ENCODE assay signal across 8 cellular contexts in genomic region chr3:88058593-88059379, GRCh38. TPM values are rescaled to one million over a fixed set of nuclear protein-coding genes. Genes with fewer than 3 reads are reported as not detected.
DNase-seq lines count a peak whose midpoint lies in the region; ATAC-seq lines count a peak whose summit lies in the region.

Gene CGGBP1, minus strand, starts transcription at chr3:88059005. Its CDS starts 3,029 bp downstream, at chr3:88055976.
Gene ZNF654, plus strand, starts transcription at chr3:88059255. Its CDS starts 65 bp downstream, at chr3:88059320.

- H3K18ac ChIP-seq in mesenchymal stem cell (ENCODE audit: low read depth in 1 of 2, low read length in 2 of 2): peak within 1 kb of the TSS; percentile 95 to 99

- peak within 1 kb of the TSS in 1 of 2 experiments; percentile 68 for H3K14ac ChIP-seq in mesenchymal stem cell (ENCODE audit: low read length in 2 of 2)

- H3K4me1 Mint-ChIP-seq in activated CD8-positive, alpha-beta memory T cell treated with anti-CD3 and anti-CD28 coated beads, Interleukin-2, amount 10 ng/mL, durations not matched to agents 7 days and 5 days: peaks cover 52% of the 10 kb centered on the region

- H3K23ac ChIP-seq in mesenchymal stem cell (ENCODE audit: low read length in 2 of 2): peak within 1 kb of the TSS in 1 of 2 experiments; percentile 99

- H3K36me3 ChIP-seq in NT2/D1 (ENCODE audit: insufficient read depth, insufficient read length, low read length) (peaks cover 34% of the 10 kb centered on the region), endocrine pancreas (ENCODE audit: control insufficient read depth, insufficient read depth, low read length) (no peaks in the 10 kb centered on the region), mesenchymal stem cell (ENCODE audit: control insufficient read depth in 1 of 2, insufficient read depth in 2 of 2, low read depth in 1 of 2, low read length in 2 of 2) (peaks cover 6 to 34% of the 10 kb centered on the region in 2 experiments)

- H3K9ac ChIP-seq in NT2/D1 (ENCODE audit: insufficient read length, low read depth) (peak within 1 kb of the TSS; percentile 94), endocrine pancreas (ENCODE audit: control insufficient read depth, insufficient read depth, low read length) (peak within 1 kb of the TSS; percentile 99), mesenchymal stem cell (ENCODE audit: low read length) (peak within 1 kb of the TSS; percentile 97)

- H3K4me2 ChIP-seq in mesenchymal stem cell (ENCODE audit: low read length, poor library complexity, severe bottlenecking): peak within 1 kb of the TSS; percentile 81

- peak; percentile 90 for DNase-seq in COR-L47 (lab: John Stamatoyannopoulos, UW)
- peak; percentile 20 to 99 (median 96) for DNase-seq in HUDEP-2 (lab: John Stamatoyannopoulos, UW; ENCODE audit: unreplicated experiment in 76 of 76)
- DNase-seq in NT2/D1 (ENCODE audit: low read depth, low spot score): peak; percentile 97
- peak; percentile 99 for DNase-seq in activated CD8-positive, alpha-beta memory T cell treated with anti-CD3 and anti-CD28 coated beads, Interleukin-2, amount 10 ng/mL, durations not matched to agents 7 days and 5 days
- peak; percentile 100 for DNase-seq in mesenchymal stem cell
- DNase-seq in stimulated activated CD8-positive, alpha-beta memory T cell treated with anti-CD3 and anti-CD28 coated beads, Interleukin-12 subunit alpha, Interleukin-12 subunit beta, amount 100 ng/mL, for 4 hours (ENCODE audit: low read depth): peak; percentile 98

- H2AK5ac ChIP-seq in mesenchymal stem cell (ENCODE audit: low read length, severe bottlenecking): no peak within 1 kb of the TSS

- peak within 1 kb of the TSS; percentile 94 for H2BK5ac ChIP-seq in mesenchymal stem cell (ENCODE audit: low read depth, low read length, poor library complexity, severe bottlenecking)

- no peaks in the 10 kb centered on the region for H3K27me3 Mint-ChIP-seq in activated CD8-positive, alpha-beta memory T cell treated with anti-CD3 and anti-CD28 coated beads, Interleukin-2, amount 10 ng/mL, durations not matched to agents 7 days and 5 days

- under 1% methylated on average over 59 of the region's 76 CpGs for WGBS in mesenchymal stem cell

- H3K79me1 ChIP-seq in mesenchymal stem cell (replicated peaks; ENCODE audit: low read length, poor library complexity, severe bottlenecking): peaks cover 6% of the 10 kb centered on the region

- peak within 1 kb of the TSS; percentile 99 for H3K27ac ChIP-seq in mesenchymal stem cell (ENCODE audit: low read length, poor library complexity, severe bottlenecking)

- peak; percentile 94 for ATAC-seq in GM21381 (IDR thresholded peaks at IDR 0.05; ENCODE audit: unreplicated experiment)
- peak; percentile 94 for ATAC-seq in activated CD8-positive, alpha-beta memory T cell treated with anti-CD3 and anti-CD28 coated beads, Interleukin-2, amount 10 ng/mL, durations not matched to agents 7 days and 5 days

- CTCF ChIA-PET in activated CD8-positive, alpha-beta memory T cell treated with anti-CD3 and anti-CD28 coated beads, Interleukin-2, amount 10 ng/mL, durations not matched to agents 7 days and 5 days (lab: Charles Lee): interaction anchor here (0.5 to 2.4 kb wide), 9 partner anchors 20 to 1280 kb away, joined by 3 to 18 read pairs (median 3); partner anchors contain the start of gene C3orf38

- H3K4me3 ChIP-seq in NT2/D1 (ENCODE audit: insufficient read length, low read depth) (peak within 1 kb of the TSS; percentile 93), endocrine pancreas (ENCODE audit: control insufficient read depth, insufficient read depth, low read length) (peak within 1 kb of the TSS; percentile 98), mesenchymal stem cell (ENCODE audit: insufficient read depth in 1 of 2, low read depth in 1 of 2, low read length in 2 of 2) (peak within 1 kb of the TSS; percentile 83 to 98)

- H3K27me3 ChIP-seq in NT2/D1 (ENCODE audit: insufficient read depth, insufficient read length): no peaks in the 10 kb centered on the region
- H3K27me3 ChIP-seq in endocrine pancreas (ENCODE audit: control insufficient read depth, insufficient read depth, low read length): no peaks in the 10 kb centered on the region
- no peaks in the 10 kb centered on the region for H3K27me3 ChIP-seq in mesenchymal stem cell (ENCODE audit: control insufficient read depth in 1 of 2, insufficient read depth in 1 of 2, low read length in 2 of 2)

- peak within 1 kb of the TSS; percentile 98 for H2BK15ac ChIP-seq in mesenchymal stem cell (ENCODE audit: low read depth, poor library complexity, severe bottlenecking)

- H3K9me3 ChIP-seq in NT2/D1 (ENCODE audit: insufficient read depth, low read length) (no peaks in the 10 kb centered on the region), endocrine pancreas (ENCODE audit: control insufficient read depth, low read length) (no peaks in the 10 kb centered on the region), mesenchymal stem cell (ENCODE audit: control insufficient read depth, low read length) (no peaks in the 10 kb centered on the region)

- peak within 1 kb of the TSS; percentile 83 for H4K8ac ChIP-seq in mesenchymal stem cell (ENCODE audit: low read length)

- H4K91ac ChIP-seq in mesenchymal stem cell (ENCODE audit: low read length): peak within 1 kb of the TSS; percentile 95

- H3K4ac ChIP-seq in mesenchymal stem cell (ENCODE audit: low read depth in 1 of 2, low read length in 2 of 2): peak within 1 kb of the TSS; percentile 37 to 90

- peak within 1 kb of the TSS; percentile 92 for H3K27ac Mint-ChIP-seq in activated CD8-positive, alpha-beta memory T cell treated with anti-CD3 and anti-CD28 coated beads, Interleukin-2, amount 10 ng/mL, durations not matched to agents 7 days and 5 days

- H2BK120ac ChIP-seq in mesenchymal stem cell (ENCODE audit: low read depth, low read length): peak within 1 kb of the TSS; percentile 87

- peak within 1 kb of the TSS; percentile 95 for H2AFZ ChIP-seq in mesenchymal stem cell (ENCODE audit: low read depth, low read length)

- peaks cover 43% of the 10 kb centered on the region for H3K36me3 Mint-ChIP-seq in activated CD8-positive, alpha-beta memory T cell treated with anti-CD3 and anti-CD28 coated beads, Interleukin-2, amount 10 ng/mL, durations not matched to agents 7 days and 5 days

- H3K4me1 ChIP-seq in NT2/D1 (ENCODE audit: insufficient read depth, insufficient read length) (no peaks in the 10 kb centered on the region), endocrine pancreas (ENCODE audit: control insufficient read depth, insufficient read depth, low read length) (peaks cover 26% of the 10 kb centered on the region), mesenchymal stem cell (ENCODE audit: control insufficient read depth, insufficient read depth, low read depth, low read length) (no peaks in the 10 kb centered on the region)

- peak within 1 kb of the TSS; percentile 98 for H3K4me3 Mint-ChIP-seq in activated CD8-positive, alpha-beta memory T cell treated with anti-CD3 and anti-CD28 coated beads, Interleukin-2, amount 10 ng/mL, durations not matched to agents 7 days and 5 days

- H2BK12ac ChIP-seq in mesenchymal stem cell (ENCODE audit: low read length in 2 of 2): peak within 1 kb of the TSS in 1 of 2 experiments; percentile 57

- H3K9me3 Mint-ChIP-seq in activated CD8-positive, alpha-beta memory T cell treated with anti-CD3 and anti-CD28 coated beads, Interleukin-2, amount 10 ng/mL, durations not matched to agents 7 days and 5 days (ENCODE audit: low read depth): no peaks in the 10 kb centered on the region

RNA-seq across cellular contexts. Expression of gene CGGBP1, which starts in this region (rescaled TPM):
- total RNA-seq in activated CD8-positive, alpha-beta memory T cell treated with anti-CD3 and anti-CD28 coated beads, Interleukin-2, amount 10 ng/mL, durations not matched to agents 7 days and 5 days: 10 to 100 TPM; 96.1 to 98.9 TPM
- polyA plus RNA-seq in mesenchymal stem cell (2013, experiment 1 of 2): 45.7 TPM
- 46.2 TPM for polyA plus RNA-seq in mesenchymal stem cell (2013, experiment 2 of 2)

RNA-seq across cellular contexts. Expression of gene ZNF654, which starts in this region (rescaled TPM):
- 10 to 100 TPM; 18.5 to 22.0 TPM for total RNA-seq in activated CD8-positive, alpha-beta memory T cell treated with anti-CD3 and anti-CD28 coated beads, Interleukin-2, amount 10 ng/mL, durations not matched to agents 7 days and 5 days
- 5.9 TPM for polyA plus RNA-seq in mesenchymal stem cell (2013, experiment 1 of 2)
- polyA plus RNA-seq in mesenchymal stem cell (2013, experiment 2 of 2): 6.1 TPM

Comparison
In these comparisons a context has a peak if more than half of its experiments do, and no peak if none do; other contexts are left out.
1. Peak in every context shown above with its lines: DNase-seq, ATAC-seq, H3K4me3 ChIP-seq and H3K27ac ChIP-seq.